In the genomic region with DNA sequence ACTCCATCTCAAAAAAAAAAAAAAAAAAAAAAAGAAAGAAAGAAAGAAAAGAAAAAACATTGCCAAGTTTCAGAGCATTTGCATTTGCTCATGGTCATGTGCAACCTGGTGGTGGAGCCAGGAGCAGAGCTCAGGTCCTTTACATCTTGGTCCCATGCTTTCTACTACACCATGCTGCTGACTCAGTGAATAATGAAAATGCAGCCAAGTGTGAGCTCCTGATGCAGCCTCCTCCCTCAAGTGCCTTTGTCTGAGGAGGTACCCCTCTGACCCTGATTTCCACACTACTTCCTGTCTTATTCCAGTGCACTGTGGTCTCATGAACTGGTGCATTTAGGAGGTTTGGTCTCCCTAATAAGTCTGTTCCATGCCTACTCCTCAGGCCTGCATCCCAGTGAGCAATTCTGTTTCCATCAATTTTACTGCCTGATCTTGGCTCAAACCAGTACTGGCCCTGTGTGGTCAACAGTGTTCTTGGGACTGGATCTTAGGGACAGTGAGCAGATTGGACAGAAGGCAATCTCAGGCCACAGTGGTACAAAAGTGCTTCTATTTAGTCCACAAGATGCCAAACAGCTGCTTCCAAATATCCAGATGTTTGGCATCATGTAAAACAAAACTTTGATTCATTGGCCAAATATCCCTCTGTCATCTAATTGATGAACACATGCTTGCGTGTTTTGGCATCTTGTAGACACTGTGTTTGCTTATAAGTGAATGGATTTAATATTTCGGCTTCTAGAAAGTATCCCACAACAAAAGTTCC, we compare ENCODE assay signal across 16 cellular contexts. TPM values are rescaled to one million over a fixed set of nuclear protein-coding genes. Genes with fewer than 3 reads are reported as not detected.
DNase-seq lines count a peak whose midpoint lies in the region; ATAC-seq and TF ChIP-seq lines count a peak whose summit lies in the region.
"Had no signal": no experiment of that assay in that cellular context is flagged by ENCODE, and none has a peak within 500 bp of the region (broad histone marks: within the 10 kb centered on the region; RNA-seq: fewer than 3 reads in every experiment).

No MANE protein-coding gene starts in this region.

- ATAC-seq in GM18520 (IDR thresholded peaks at IDR 0.05; ENCODE audit: unreplicated experiment) (no peak), T-cell (replicated peaks in 1 of 4) (no peak)
- ATAC-seq: activated CD4-positive, alpha-beta T cell treated with anti-CD3 and anti-CD28 coated beads for 36 hours had no signal

- H3K4me1 Mint-ChIP-seq in endothelial cell (ENCODE audit: unreplicated experiment) = peaks cover 41% of the 10 kb centered on the region
- H3K4me1 Mint-ChIP-seq in T-cell = no peaks in the 10 kb centered on the region

- H3K4me3 Mint-ChIP-seq in endothelial cell (ENCODE audit: unreplicated experiment) (no peak overlapping the region), T-cell (no peak overlapping the region)
- H3K4me3 Mint-ChIP-seq: activated CD4-positive, alpha-beta T cell treated with anti-CD3 and anti-CD28 coated beads for 36 hours had no signal

- H3K9me3 Mint-ChIP-seq in endothelial cell (ENCODE audit: unreplicated experiment) (no peaks in the 10 kb centered on the region), T-cell (peaks cover 0 to 4% (median 0%) of the 10 kb centered on the region in 3 donors)

- TF ChIP-seq CTCF in endothelial cell (IDR thresholded peaks at IDR 0.05; ENCODE audit: unreplicated experiment) = no peak

- no peaks in the 10 kb centered on the region for H3K27me3 Mint-ChIP-seq in endothelial cell (ENCODE audit: unreplicated experiment)
- peaks cover 4 to 6% of the 10 kb centered on the region in 2 donors for H3K27me3 Mint-ChIP-seq in T-cell

- peak; percentile 10 for DNase-seq in DMS 273 (lab: John Stamatoyannopoulos, UW; ENCODE audit: unreplicated experiment)
- no peak for DNase-seq in DMS 273 treated with DMSO at 0.1 percent for 48 hours (lab: John Stamatoyannopoulos, UW)
- DNase-seq in foreskin melanocyte = peak; percentile 79
- peak; percentile 43 for DNase-seq in medulla oblongata (ENCODE audit: extremely low spot score)
- no peak for DNase-seq in endothelial cell (ENCODE audit: low spot score)
- no peak for DNase-seq in cerebellar nuclear complex (lab: John Stamatoyannopoulos, UW)
- no peak for DNase-seq in T-cell
- DNase-seq: activated CD4-positive, alpha-beta T cell treated with anti-CD3 and anti-CD28 coated beads for 36 hours; activated naive CD4-positive, alpha-beta T cell treated with anti-CD3 and anti-CD28 coated beads, Interleukin-2, amount 50 U/mL, for 16 hours; kidney; NCI-H146; NCI-H446; retina; stimulated activated CD4-positive, alpha-beta T cell treated with anti-CD3 and anti-CD28 coated beads, Interleukin-2, amount 100 ng/mL, for 24 hours; testis had no signal

- POLR2A ChIA-PET in T-cell (lab: Charles Lee) = interaction anchor here in 1 of 2 donors (0.7 kb wide), 2 partner anchors 44 to 1017 kb away, joined by 4 to 6 read pairs; no protein-coding TSS in a partner anchor

- H3K27ac Mint-ChIP-seq in endothelial cell (ENCODE audit: unreplicated experiment) (no peak overlapping the region), T-cell (no peak overlapping the region)
- H3K27ac Mint-ChIP-seq: activated CD4-positive, alpha-beta T cell treated with anti-CD3 and anti-CD28 coated beads for 36 hours had no signal

- no peaks in the 10 kb centered on the region for H3K36me3 Mint-ChIP-seq in endothelial cell (ENCODE audit: low read depth, unreplicated experiment)
- no peaks in the 10 kb centered on the region for H3K36me3 Mint-ChIP-seq in T-cell

- CTCF ChIA-PET in T-cell (lab: Charles Lee) = interaction anchor here in 1 of 2 donors (0.7 kb wide), 1 partner anchor 186 kb away, joined by 3 read pairs; no protein-coding TSS in a partner anchor

RNA-seq across cellular contexts. Expression of gene LRCH1, which starts 28.8 kb away (rescaled TPM):
- total RNA-seq in endothelial cell (ENCODE audit: unreplicated experiment) (45.6 TPM), T-cell (10 to 100 TPM; 16.0 to 21.8 (median 17.9) TPM)

Comparison
In these comparisons a context has a peak if more than half of its experiments do, and no peak if none do; other contexts are left out.
1. DNase-seq: peak in DMS 273 (single experiment), foreskin melanocyte (single experiment) and medulla oblongata (single experiment); none in DMS 273 treated with DMSO at 0.1 percent for 48 hours (single experiment), endothelial cell (single experiment), cerebellar nuclear complex (0 of 2) and T-cell (0 of 34).